ENCODE assay signal across 16 cellular contexts in genomic region chr2:55743583-55743982, GRCh38. TPM values are rescaled to one million over a fixed set of nuclear protein-coding genes. Genes with fewer than 3 reads are reported as not detected.
DNase-seq lines count a peak whose midpoint lies in the region; ATAC-seq lines count a peak whose summit lies in the region.
"Had no signal": no experiment of that assay in that cellular context is flagged by ENCODE, and none has a peak within 500 bp of the region (broad histone marks: within the 10 kb centered on the region; RNA-seq: fewer than 3 reads in every experiment).

No MANE protein-coding gene starts in this region.

- POLR2A ChIA-PET in activated CD4-positive, alpha-beta memory T cell treated with anti-CD3 and anti-CD28 coated beads for 36 hours (lab: Charles Lee) = no interaction called here

- DNase-seq in A172 (ENCODE audit: low spot score) = peak; percentile 49
- peak; percentile 46 for DNase-seq in RPMI7951 (ENCODE audit: low read depth)
- DNase-seq in fibroblast of peridontal ligament (ENCODE audit: extremely low read depth) = peak; percentile 56
- no peak for DNase-seq in activated CD4-positive, alpha-beta memory T cell treated with anti-CD3 and anti-CD28 coated beads for 36 hours
- no peak for DNase-seq in activated T-cell treated with anti-CD3 and anti-CD28 coated beads for 4 hours
- DNase-seq: ACHN; activated CD4-positive, alpha-beta T cell treated with anti-CD3 and anti-CD28 coated beads for 48 hours; KG1; midbrain; NCI-H2081 treated with DMSO at 0.1 percent for 48 hours; T-cell; trophoblast cell had no signal

- CTCF ChIA-PET in activated CD4-positive, alpha-beta memory T cell treated with anti-CD3 and anti-CD28 coated beads for 36 hours (lab: Charles Lee) = no interaction called here

- peaks cover 20% of the 10 kb centered on the region for H3K27me3 Mint-ChIP-seq in activated CD4-positive, alpha-beta memory T cell treated with anti-CD3 and anti-CD28 coated beads for 36 hours

- ATAC-seq in GM19351 (IDR thresholded peaks at IDR 0.05; ENCODE audit: unreplicated experiment) (peak; percentile 70), GM18858 (IDR thresholded peaks at IDR 0.05; ENCODE audit: unreplicated experiment) (no peak), GM18909 (IDR thresholded peaks at IDR 0.05; ENCODE audit: poor library complexity, unreplicated experiment) (no peak)
- ATAC-seq: T-cell had no signal

- no peaks in the 10 kb centered on the region for H3K36me3 Mint-ChIP-seq in activated CD4-positive, alpha-beta memory T cell treated with anti-CD3 and anti-CD28 coated beads for 36 hours
- H3K36me3 Mint-ChIP-seq: T-cell had no signal

- no peaks in the 10 kb centered on the region for H3K4me1 Mint-ChIP-seq in activated CD4-positive, alpha-beta memory T cell treated with anti-CD3 and anti-CD28 coated beads for 36 hours (ENCODE audit: low read depth)
- H3K4me1 Mint-ChIP-seq: T-cell had no signal

- intact Hi-C loops in activated CD4-positive, alpha-beta memory T cell treated with anti-CD3 and anti-CD28 coated beads for 36 hours (cut with micrococcal nuclease) = no loop called here

- no peaks in the 10 kb centered on the region for H3K9me3 Mint-ChIP-seq in activated CD4-positive, alpha-beta memory T cell treated with anti-CD3 and anti-CD28 coated beads for 36 hours
- H3K9me3 Mint-ChIP-seq: activated T-helper 2 cell treated with anti-CD3 and anti-CD28 coated beads, Interferon-gamma antibody, Interleukin-2, Interleukin-4, amounts not matched to agents 10 μg/mL and 5 μg/mL and 100 μg/mL, durations not matched to agents 14 hours and 24 hours and 36 hours; T-cell had no signal

- H3K4me3 Mint-ChIP-seq in activated CD4-positive, alpha-beta memory T cell treated with anti-CD3 and anti-CD28 coated beads for 36 hours = no peak overlapping the region
- H3K4me3 Mint-ChIP-seq: T-cell had no signal

- no peak overlapping the region for H3K27ac Mint-ChIP-seq in activated CD4-positive, alpha-beta memory T cell treated with anti-CD3 and anti-CD28 coated beads for 36 hours
- H3K27ac Mint-ChIP-seq: activated T-helper 2 cell treated with anti-CD3 and anti-CD28 coated beads, Interferon-gamma antibody, Interleukin-2, Interleukin-4, amounts not matched to agents 10 μg/mL and 5 μg/mL and 100 μg/mL, durations not matched to agents 14 hours and 24 hours and 36 hours; T-cell had no signal

RNA-seq across cellular contexts. Expression of gene PNPT1, which starts 49.9 kb away (rescaled TPM):
- total RNA-seq in A172 (2014; rRNA removed; shearing (Covaris generic)) = 35.1 and 38.8 TPM in 2 replicates
- total RNA-seq in RPMI7951 (2014; rRNA removed; shearing (Covaris generic)) = 36.1 and 44.6 TPM in 2 replicates
- 10 to 100 TPM; 44.0 to 48.4 TPM for total RNA-seq in activated CD4-positive, alpha-beta memory T cell treated with anti-CD3 and anti-CD28 coated beads for 36 hours

Comparison
In these comparisons a context has a peak if more than half of its experiments do, and no peak if none do; other contexts are left out.
1. DNase-seq: peak in A172 (single experiment), RPMI7951 (single experiment) and fibroblast of peridontal ligament (single experiment); none in activated CD4-positive, alpha-beta memory T cell treated with anti-CD3 and anti-CD28 coated beads for 36 hours (single experiment) and activated T-cell treated with anti-CD3 and anti-CD28 coated beads for 4 hours (single experiment).